8 cellular contexts compared by ENCODE assay signal in genomic region chr4:48906283-48907173, GRCh38.
DNase-seq lines count a peak whose midpoint lies in the region; ATAC-seq lines count a peak whose summit lies in the region.

A gene with protein sequence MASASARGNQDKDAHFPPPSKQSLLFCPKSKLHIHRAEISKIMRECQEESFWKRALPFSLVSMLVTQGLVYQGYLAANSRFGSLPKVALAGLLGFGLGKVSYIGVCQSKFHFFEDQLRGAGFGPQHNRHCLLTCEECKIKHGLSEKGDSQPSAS (minus strand): TSS chr4:48906774. CDS start chr4:48904549, 2,225 bp downstream.

- DNase-seq in SHP77 (lab: John Stamatoyannopoulos, UW) (peak; percentile 52 to 68), SHP77 treated with DMSO at 0.1 percent for 48 hours (lab: John Stamatoyannopoulos, UW) (no peak), NCI-H2029 (lab: John Stamatoyannopoulos, UW) (peak; percentile 94), left kidney (ENCODE audit: low read depth, low spot score) (peak; percentile 95)
- DNase-seq in activated CD4-positive, CD25-positive, alpha-beta regulatory T cell (lab: John Stamatoyannopoulos, UW) = peak; percentile 45 to 78 (median 67)
- DNase-seq in central memory CD8-positive, alpha-beta T cell (ENCODE audit: low spot score in 2 of 2) = peak; percentile 67 to 75
- peak; percentile 58 to 80 (median 65) for DNase-seq in stimulated activated CD4-positive, alpha-beta T cell treated with anti-CD3 and anti-CD28 coated beads, TNF-alpha, amount 100 ng/mL, for 24 hours (ENCODE audit: low read depth in 3 of 3)

- H3K9me3 Mint-ChIP-seq in central memory CD8-positive, alpha-beta T cell = no peaks in the 10 kb centered on the region

- H3K4me3 Mint-ChIP-seq in central memory CD8-positive, alpha-beta T cell = peak within 1 kb of the TSS; percentile 97

- peaks cover 41% of the 10 kb centered on the region for H3K4me1 Mint-ChIP-seq in central memory CD8-positive, alpha-beta T cell

- H3K27ac Mint-ChIP-seq in central memory CD8-positive, alpha-beta T cell (ENCODE audit: low read depth) = peak within 1 kb of the TSS; percentile 98

- peak; percentile 90 for ATAC-seq in HG02973 (IDR thresholded peaks at IDR 0.05; ENCODE audit: unreplicated experiment)
- ATAC-seq in central memory CD8-positive, alpha-beta T cell (replicated peaks; ENCODE audit: extremely low read depth, poor library complexity, severe bottlenecking) = peak; percentile 97

- peaks cover 23% of the 10 kb centered on the region for H3K36me3 Mint-ChIP-seq in central memory CD8-positive, alpha-beta T cell (ENCODE audit: insufficient read depth)

- H3K27me3 Mint-ChIP-seq in central memory CD8-positive, alpha-beta T cell = no peaks in the 10 kb centered on the region
